In genomic region chr10:17801507-17801906, GRCh38 we compare ENCODE assay signal across 1 cellular context.
TF ChIP-seq lines count a peak whose summit lies in the region.

No MANE protein-coding gene starts in this region.

TF ChIP-seq in K562, 482 proteins besides CTCF, POLR2A, EP300 and RAD21:
- TF ChIP-seq PKNOX1 (IDR thresholded peaks at IDR 0.05) (peak; percentile 41), MTF1 (CRISPR knock-in tag; IDR thresholded peaks at IDR 0.05; ENCODE audit: borderline replicate concordance) (no peak), ZEB2 (IDR thresholded peaks at IDR 0.05) (peak; percentile 24; the same call in 1 of the 2 replicates), CBX1 (IDR thresholded peaks at IDR 0.05; ENCODE audit: low read depth) (no peak), PBX2 (CRISPR knock-in tag; IDR thresholded peaks at IDR 0.05; ENCODE audit: low read depth) (no peak), PBX2 (tag; conservative IDR thresholded peaks at IDR 0.05; ENCODE audit: low read depth) (peak; percentile 60; the same call in 1 of the 2 replicates), ZNF197 (CRISPR knock-in tag; IDR thresholded peaks at IDR 0.05; ENCODE audit: low read depth) (no peak), ZNF75A (CRISPR knock-in tag; IDR thresholded peaks at IDR 0.05) (no peak), MEIS2 (IDR thresholded peaks at IDR 0.05; ENCODE audit: partially characterized antibody) (peak; percentile 56)
